Comparison of ENCODE assay signal across 12 cellular contexts in genomic region chr9:91187311-91187964, GRCh38.
DNase-seq lines count a peak whose midpoint lies in the region; ATAC-seq and TF ChIP-seq lines count a peak whose summit lies in the region.
"Had no signal": no experiment of that assay in that cellular context is flagged by ENCODE, and none has a peak within 500 bp of the region (broad histone marks: within the 10 kb centered on the region; RNA-seq: fewer than 3 reads in every experiment).

No MANE protein-coding gene starts in this region.

- peaks cover 37% of the 10 kb centered on the region for H3K36me3 Mint-ChIP-seq in activated CD4-positive, alpha-beta memory T cell treated with anti-CD3 and anti-CD28 coated beads, Interleukin-2, amount 10 ng/mL, durations not matched to agents 7 days and 5 days (ENCODE audit: low read depth)
- H3K36me3 Mint-ChIP-seq in stimulated activated naive B cell treated with anti-CD40 and anti-IgM and Interleukin-4, amounts not matched to agents 10 μg/mL and 1 μg/mL and 100 μg/mL, for 72 hours: peaks cover 5 to 11% of the 10 kb centered on the region in 2 donors
- H3K36me3 Mint-ChIP-seq in progenitor cell of endocrine pancreas (ENCODE audit: insufficient read depth): no peaks in the 10 kb centered on the region

- H3K27me3 ChIP-seq in heart left ventricle: no peaks in the 10 kb centered on the region
- no peaks in the 10 kb centered on the region for H3K27me3 ChIP-seq in fibroblast of lung (ENCODE audit: control insufficient read depth, insufficient read depth, low read length)
- H3K27me3 ChIP-seq: brain microvascular endothelial cell had no signal

- H3K4me2 ChIP-seq in fibroblast of lung (ENCODE audit: extremely low read depth, insufficient read depth, low read length): no peak overlapping the region

- intact Hi-C loops in heart left ventricle (cut with DNase I): loop anchor here in 1 of 10 donors (10.0 kb wide), 1 partner anchor 63 kb away; no protein-coding TSS in a partner anchor
- intact Hi-C loops in Right ventricle myocardium superior (cut with DNase I): no loop called here

- peak overlapping the region; percentile 72 for H3K27ac Mint-ChIP-seq in activated CD4-positive, alpha-beta memory T cell treated with anti-CD3 and anti-CD28 coated beads, Interleukin-2, amount 10 ng/mL, durations not matched to agents 7 days and 5 days
- H3K27ac Mint-ChIP-seq in stimulated activated naive B cell treated with anti-CD40 and anti-IgM and Interleukin-4, amounts not matched to agents 10 μg/mL and 1 μg/mL and 100 μg/mL, for 72 hours: peak overlapping the region; percentile 37
- H3K27ac Mint-ChIP-seq in progenitor cell of endocrine pancreas: no peak overlapping the region

- CTCF ChIA-PET in activated CD4-positive, alpha-beta memory T cell treated with anti-CD3 and anti-CD28 coated beads, Interleukin-2, amount 10 ng/mL, durations not matched to agents 7 days and 5 days (lab: Charles Lee): interaction anchor here (1.3 kb wide), 2 partner anchors 9 to 23 kb away, joined by 3 to 4 read pairs; no protein-coding TSS in a partner anchor

- no peak overlapping the region for H3K4me3 Mint-ChIP-seq in activated CD4-positive, alpha-beta memory T cell treated with anti-CD3 and anti-CD28 coated beads, Interleukin-2, amount 10 ng/mL, durations not matched to agents 7 days and 5 days
- no peak overlapping the region for H3K4me3 Mint-ChIP-seq in stimulated activated naive B cell treated with anti-CD40 and anti-IgM and Interleukin-4, amounts not matched to agents 10 μg/mL and 1 μg/mL and 100 μg/mL, for 72 hours
- no peak overlapping the region for H3K4me3 Mint-ChIP-seq in progenitor cell of endocrine pancreas (ENCODE audit: low read depth)

- no peaks in the 10 kb centered on the region for H3K27me3 Mint-ChIP-seq in activated CD4-positive, alpha-beta memory T cell treated with anti-CD3 and anti-CD28 coated beads, Interleukin-2, amount 10 ng/mL, durations not matched to agents 7 days and 5 days
- H3K27me3 Mint-ChIP-seq in stimulated activated naive B cell treated with anti-CD40 and anti-IgM and Interleukin-4, amounts not matched to agents 10 μg/mL and 1 μg/mL and 100 μg/mL, for 72 hours: no peaks in the 10 kb centered on the region
- no peaks in the 10 kb centered on the region for H3K27me3 Mint-ChIP-seq in progenitor cell of endocrine pancreas

- H2AFZ ChIP-seq in fibroblast of lung (ENCODE audit: low read length): no peak overlapping the region

- TF ChIP-seq POLR2A in heart left ventricle (IDR thresholded peaks at IDR 0.05): no peak

- H3K9me3 Mint-ChIP-seq in activated CD4-positive, alpha-beta memory T cell treated with anti-CD3 and anti-CD28 coated beads, Interleukin-2, amount 10 ng/mL, durations not matched to agents 7 days and 5 days: peaks cover 22% of the 10 kb centered on the region
- H3K9me3 Mint-ChIP-seq in stimulated activated naive B cell treated with anti-CD40 and anti-IgM and Interleukin-4, amounts not matched to agents 10 μg/mL and 1 μg/mL and 100 μg/mL, for 72 hours: peaks cover 6% of the 10 kb centered on the region in 2 donors
- peaks cover 5% of the 10 kb centered on the region for H3K9me3 Mint-ChIP-seq in progenitor cell of endocrine pancreas (ENCODE audit: low read depth)

- peaks cover 50% of the 10 kb centered on the region for H3K4me1 Mint-ChIP-seq in activated CD4-positive, alpha-beta memory T cell treated with anti-CD3 and anti-CD28 coated beads, Interleukin-2, amount 10 ng/mL, durations not matched to agents 7 days and 5 days
- H3K4me1 Mint-ChIP-seq in stimulated activated naive B cell treated with anti-CD40 and anti-IgM and Interleukin-4, amounts not matched to agents 10 μg/mL and 1 μg/mL and 100 μg/mL, for 72 hours: peaks cover 38 to 57% of the 10 kb centered on the region in 2 donors
- H3K4me1 Mint-ChIP-seq in progenitor cell of endocrine pancreas (ENCODE audit: low read depth): peaks cover 9% of the 10 kb centered on the region

- H3K4me1 ChIP-seq in heart left ventricle: peaks cover 3 to 32% (median 20%) of the 10 kb centered on the region in 12 donors
- peaks cover 17% of the 10 kb centered on the region for H3K4me1 ChIP-seq in fibroblast of lung (ENCODE audit: control insufficient read depth, extremely low read depth, insufficient read depth, low read length)

- TF ChIP-seq CTCF in heart left ventricle (IDR thresholded peaks at IDR 0.05) (no peak), fibroblast of lung (conservative IDR thresholded peaks at IDR 0.05 in 1 of 2, IDR thresholded peaks at IDR 0.05 in 1 of 2; ENCODE audit: low read depth in 1 of 2, low read length in 2 of 2) (no peak), progenitor cell of endocrine pancreas (IDR thresholded peaks at IDR 0.05; ENCODE audit: unreplicated experiment) (no peak)

- H3K9me3 ChIP-seq in heart left ventricle (peaks cover 0 to 4% (median 0%) of the 10 kb centered on the region in 12 donors), fibroblast of lung (ENCODE audit: control insufficient read depth, insufficient read depth, low read depth, low read length) (no peaks in the 10 kb centered on the region)

- DNase-seq in heart left ventricle (no peak), Right ventricle myocardium superior (no peak), fibroblast of lung (ENCODE audit: low read depth in 2 of 2) (no peak), NCI-H128 (lab: John Stamatoyannopoulos, UW; ENCODE audit: unreplicated experiment) (no peak), mucosa of gallbladder (ENCODE audit: low spot score) (no peak), progenitor cell of endocrine pancreas (ENCODE audit: low spot score, unreplicated experiment) (no peak)
- peak; percentile 14 for DNase-seq in activated CD4-positive, alpha-beta memory T cell treated with anti-CD3 and anti-CD28 coated beads, Interleukin-2, amount 10 ng/mL, durations not matched to agents 7 days and 5 days
- no peak for DNase-seq in stimulated activated naive B cell treated with anti-CD40 and anti-IgM and Interleukin-4, amounts not matched to agents 10 μg/mL and 1 μg/mL and 100 μg/mL, for 72 hours
- DNase-seq: effector CD4-positive, alpha-beta T cell; NCI-H1694 treated with DMSO at 0.1 percent for 48 hours; stimulated activated CD4-positive, alpha-beta T cell treated with anti-CD3 and anti-CD28 coated beads, Interleukin-4, amount 100 ng/mL, for 4 hours had no signal

- peak overlapping the region in 9 of 12 donors; percentile 10 to 67 (median 51) for H3K27ac ChIP-seq in heart left ventricle
- H3K27ac ChIP-seq in fibroblast of lung (ENCODE audit: insufficient read depth, low read length): peak overlapping the region; percentile 73
- H3K27ac ChIP-seq: brain microvascular endothelial cell had no signal

- H3K4me3 ChIP-seq in heart left ventricle: no peak overlapping the region
- H3K4me3 ChIP-seq in fibroblast of lung (replicated peaks in 1 of 4; ENCODE audit: control extremely low read depth in 1 of 4, insufficient read depth in 1 of 4, low read depth in 3 of 4, low read length in 4 of 4): no peak overlapping the region

- H3K9ac ChIP-seq in fibroblast of lung (ENCODE audit: insufficient read depth, low read length): no peak overlapping the region

- no peaks in the 10 kb centered on the region for H3K79me2 ChIP-seq in fibroblast of lung (ENCODE audit: control insufficient read depth, insufficient read depth, low read length)

- POLR2A ChIA-PET in activated CD4-positive, alpha-beta memory T cell treated with anti-CD3 and anti-CD28 coated beads, Interleukin-2, amount 10 ng/mL, durations not matched to agents 7 days and 5 days (lab: Charles Lee): interaction anchor here (1.0 to 5.3 kb wide), 9 partner anchors 10 to 236 kb away, joined by 3 to 36 read pairs (median 7); partner anchors contain the start of gene NFIL3

- WGBS in heart left ventricle, 4 donors: 88 to 93% (median 89%) methylated on average over 11 of the region's 11 CpGs

- no peaks in the 10 kb centered on the region for H4K20me1 ChIP-seq in fibroblast of lung (ENCODE audit: control insufficient read depth, extremely low read depth, insufficient read depth, low read length)

- ATAC-seq in heart left ventricle (no peak), Right ventricle myocardium superior (ENCODE audit: poor library complexity) (no peak)
- no peak for ATAC-seq in stimulated activated naive B cell treated with anti-CD40 and anti-IgM and Interleukin-4, amounts not matched to agents 10 μg/mL and 1 μg/mL and 100 μg/mL, for 72 hours (replicated peaks)

- H3K36me3 ChIP-seq in heart left ventricle: no peaks in the 10 kb centered on the region
- no peaks in the 10 kb centered on the region for H3K36me3 ChIP-seq in fibroblast of lung (ENCODE audit: control insufficient read depth, insufficient read depth, low read length)
- H3K36me3 ChIP-seq: brain microvascular endothelial cell had no signal
